In genomic region chr5:177832287-177832686, GRCh38 we compare ENCODE assay signal across 9 cellular contexts. TPM values are rescaled to one million over a fixed set of nuclear protein-coding genes. Genes with fewer than 3 reads are reported as not detected.
A peak's percentile ranks its signal among the peaks of the same experiment; 100 is the strongest.
DNase-seq lines count a peak whose midpoint lies in the region; ATAC-seq, FAIRE-seq and TF ChIP-seq lines count a peak whose summit lies in the region.
"Not testable (repeated sequence)": the region's sequence is repeated elsewhere in the genome, so short reads cannot be mapped to it uniquely, and the experiment has no call there.
"Had no signal": no experiment of that assay in that cellular context is flagged by ENCODE, and none has a peak within 500 bp of the region (broad histone marks: within the 10 kb centered on the region; RNA-seq: fewer than 3 reads in every experiment).

No MANE protein-coding gene starts in this region.

- H3K27ac ChIP-seq in GM23338 (ENCODE audit: low read depth); endodermal cell (ENCODE audit: low read depth, low read length); neural progenitor cell: not testable (repeated sequence)

- H4K20me1 ChIP-seq in GM23338 (replicated peaks; ENCODE audit: insufficient read depth); neural progenitor cell (ENCODE audit: low read depth): not testable (repeated sequence)

- not testable (repeated sequence) for H3K9me2 ChIP-seq in GM23338 (ENCODE audit: insufficient read depth)

- not testable (repeated sequence) for H3K27me3 Mint-ChIP-seq in GM23338 (ENCODE audit: insufficient read depth, low read depth, poor library complexity); WTC11 (ENCODE audit: low read depth); endodermal cell (ENCODE audit: insufficient read depth); neural progenitor cell (ENCODE audit: insufficient read depth, low read depth)

- not testable (repeated sequence) for H3K79me2 ChIP-seq in GM23338 (replicated peaks; ENCODE audit: insufficient read depth); neural progenitor cell (ENCODE audit: low read depth)

- not testable (repeated sequence) for H3K27me3 ChIP-seq in GM23338 (ENCODE audit: insufficient read depth); bronchial epithelial cell (ENCODE audit: control insufficient read depth, insufficient read depth, low read length); endodermal cell (ENCODE audit: control insufficient read depth, insufficient read depth, low read length, poor library complexity, severe bottlenecking); neural progenitor cell

- peak; percentile 72 for FAIRE-seq in bronchial epithelial cell (lab: Jason Lieb, UNC)

- H3K9ac ChIP-seq in endodermal cell (ENCODE audit: extremely low read depth, low read length, poor library complexity, severe bottlenecking); neural progenitor cell: not testable (repeated sequence)

- CTCF ChIA-PET in WTC11 (lab: Charles Lee) = not testable (repeated sequence)

- not testable (repeated sequence) for H3K27ac Mint-ChIP-seq in GM23338, WTC11, endodermal cell, neural progenitor cell

- not testable (repeated sequence) for H3K4me3 Mint-ChIP-seq in GM23338, WTC11, endodermal cell, neural progenitor cell

- not testable (repeated sequence) for H3F3A ChIP-seq in GM23338 (replicated peaks; ENCODE audit: low read depth); neural progenitor cell (ENCODE audit: low read depth)

- ATAC-seq in GM23338 = peak; percentile 87
- ATAC-seq in WTC11 = peak; percentile 85

- H2AFZ ChIP-seq in GM23338 = not testable (repeated sequence)
- H2AFZ ChIP-seq in neural progenitor cell (replicated peaks) = peak overlapping the region; percentile 50

- not testable (repeated sequence) for H3K4me3 ChIP-seq in GM23338; bronchial epithelial cell (ENCODE audit: low read depth, low read length); endodermal cell (ENCODE audit: low read length); neural progenitor cell

- not testable (repeated sequence) for H3K9me3 Mint-ChIP-seq in GM23338, WTC11, endodermal cell, neural progenitor cell

- H3K4me2 ChIP-seq in GM23338, neural progenitor cell: not testable (repeated sequence)

- POLR2A ChIA-PET in WTC11 (lab: Charles Lee) = not testable (repeated sequence)

- TF ChIP-seq CTCF in GM23338 (conservative IDR thresholded peaks at IDR 0.05; ENCODE audit: low read depth in 2 of 2); WTC11 (IDR thresholded peaks at IDR 0.05); bronchial epithelial cell (IDR thresholded peaks at IDR 0.05; ENCODE audit: insufficient read depth, low read length, severe bottlenecking); endodermal cell (conservative IDR thresholded peaks at IDR 0.05); neural progenitor cell (IDR thresholded peaks at IDR 0.05): not testable (repeated sequence)

- DNase-seq in GM23338 (ENCODE audit: low spot score) (peak; percentile 3), endodermal cell (peak; percentile 24)
- DNase-seq in WTC11 (ENCODE audit: low spot score); bronchial epithelial cell (ENCODE audit: low read depth); neural progenitor cell (ENCODE audit: low spot score): not testable (repeated sequence)

- H3K9me3 ChIP-seq in endodermal cell (ENCODE audit: control insufficient read depth, low read length); neural progenitor cell (ENCODE audit: low read depth): not testable (repeated sequence)

- not testable (repeated sequence) for H3K36me3 Mint-ChIP-seq in GM23338 (ENCODE audit: low read depth); WTC11; endodermal cell (ENCODE audit: low read depth); neural progenitor cell

- 80% methylated on average over 1 of the region's 4 CpGs; no CpG with 5 or more reads in 1 of the 2 experiments for WGBS in endodermal cell (ENCODE audit: insufficient coverage in 1 of 2, insufficient read length in 1 of 2), 2 experiments

- not testable (repeated sequence) for H3K4me1 Mint-ChIP-seq in GM23338, WTC11, endodermal cell, neural progenitor cell

- H3K4me1 ChIP-seq in GM23338 (ENCODE audit: insufficient read depth); endodermal cell (ENCODE audit: control insufficient read depth, insufficient read depth, low read length); neural progenitor cell: not testable (repeated sequence)

- not testable (repeated sequence) for H3K36me3 ChIP-seq in GM23338 (ENCODE audit: insufficient read depth); bronchial epithelial cell (ENCODE audit: control insufficient read depth, insufficient read depth, low read length); endodermal cell (ENCODE audit: control insufficient read depth, insufficient read depth, low read length); neural progenitor cell

RNA-seq across cellular contexts. Expression of gene FAM153A, which starts 49.6 kb away (rescaled TPM):
- total RNA-seq in GM23338 (2014; rRNA removed; shearing (Covaris generic)) = not detected in 2 replicates
- polyA plus RNA-seq in GM23338 (2016; fragmentation: Nextera tagmentation; extraction: Ambion mirVana) = not detected in 2 replicates
- total RNA-seq in WTC11 (2021) (1.7 to 6.0 TPM (median 5.2 TPM) in 3 replicates), bronchial epithelial cell (0.26 and 0.64 TPM in 2 replicates), endodermal cell (not detected), neural progenitor cell (ENCODE audit: low replicate concordance) (0.50 TPM in 1 of 2 replicates, not detected in the other)
- not detected for polyA plus RNA-seq in endodermal cell (2013, experiment 1 of 2)
- not detected for polyA plus RNA-seq in endodermal cell (2013, experiment 2 of 2)
- total RNA-seq: A172, Caco-2 had no signal
- polyA plus RNA-seq: A549, BJ had no signal
